Comparison of ENCODE assay signal across 12 cellular contexts in the genomic region with DNA sequence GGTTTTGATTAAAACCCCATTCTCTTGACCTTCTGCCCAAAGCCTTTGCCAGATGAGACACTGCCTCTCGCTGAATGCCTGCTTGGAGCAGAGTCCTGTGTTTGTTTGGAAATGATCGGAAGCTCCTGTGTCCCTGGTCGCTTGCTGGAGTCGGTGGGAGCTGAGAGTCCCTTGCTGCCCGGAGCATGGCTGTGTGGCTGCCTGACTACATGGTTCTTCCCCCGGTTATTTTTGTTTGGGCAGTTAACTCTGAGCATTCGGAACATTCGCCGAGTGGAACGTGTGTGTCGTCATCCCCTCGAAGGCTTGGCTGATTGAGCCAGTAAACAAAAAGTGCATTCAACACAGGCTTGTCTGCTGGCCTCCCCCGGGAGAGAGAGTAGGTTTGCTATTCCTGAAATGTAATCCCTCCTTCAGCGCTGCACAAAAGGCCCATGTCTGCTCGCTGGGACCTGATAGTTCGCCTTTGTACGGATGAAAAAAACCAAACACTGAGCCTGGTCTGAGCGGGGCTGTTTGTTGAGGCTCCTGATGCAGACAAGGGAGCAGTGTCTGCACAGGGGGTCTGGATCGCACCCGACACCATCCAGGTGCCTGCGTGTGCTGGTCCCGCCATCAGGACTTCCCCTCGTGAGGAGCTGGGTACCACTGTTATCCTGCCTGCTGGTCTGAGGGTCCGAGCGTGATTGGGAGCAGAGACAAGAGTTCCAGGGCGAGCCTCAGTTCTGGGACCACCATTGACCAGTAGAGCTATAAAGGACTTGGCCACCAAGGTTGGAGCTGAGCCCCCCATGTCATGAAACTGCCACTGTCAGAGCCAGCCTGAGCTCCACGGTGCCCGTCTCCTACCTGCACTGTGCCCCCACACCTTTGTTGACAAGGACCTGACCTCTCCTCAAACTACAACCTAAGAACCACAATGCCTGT.
A peak's percentile ranks its signal among the peaks of the same experiment; 100 is the strongest.
DNase-seq lines count a peak whose midpoint lies in the region; ATAC-seq, FAIRE-seq and TF ChIP-seq lines count a peak whose summit lies in the region.
"Had no signal": no experiment of that assay in that cellular context is flagged by ENCODE, and none has a peak within 500 bp of the region (broad histone marks: within the 10 kb centered on the region; RNA-seq: fewer than 3 reads in every experiment).

No MANE protein-coding gene starts in this region.

- no peak for TF ChIP-seq EP300 in H1 (IDR thresholded peaks at IDR 0.05; ENCODE audit: borderline replicate concordance in 1 of 2, low read depth in 2 of 2, low read length in 2 of 2)

- H2AFZ ChIP-seq in H1 (ENCODE audit: low read length) (no peak overlapping the region), mesenchymal stem cell (ENCODE audit: low read depth, low read length) (no peak overlapping the region)

- no peaks in the 10 kb centered on the region for H3K23me2 ChIP-seq in H1 (ENCODE audit: low read depth, low read length)

- CTCF ChIA-PET in H1 (lab: Charles Lee; ENCODE audit: partially characterized antibody): interaction anchor here (2.5 to 7.2 kb wide), 2 partner anchors 17 to 26 kb away, joined by 9 to 49 read pairs; no protein-coding TSS in a partner anchor

- H2BK12ac ChIP-seq in H1 (ENCODE audit: low read depth, low read length): 0 out of 2 replicates have a peak overlapping the region, but pooled peaks have one; percentile 60
- H2BK12ac ChIP-seq in mesenchymal stem cell (ENCODE audit: low read length in 2 of 2): no peak overlapping the region

- 0 out of 2 replicates have a peak overlapping the region, but pooled peaks have one; percentile 56 for H2AK5ac ChIP-seq in H1 (ENCODE audit: low read depth, low read length)
- H2AK5ac ChIP-seq in mesenchymal stem cell (ENCODE audit: low read length, severe bottlenecking): no peak overlapping the region

- H3K23ac ChIP-seq in H1 (ENCODE audit: insufficient read length) (peak overlapping the region; percentile 53), mesenchymal stem cell (ENCODE audit: low read length in 2 of 2) (no peak overlapping the region)

- H3K4me3 ChIP-seq in H1 (ENCODE audit: extremely low read depth in 1 of 4, insufficient read depth in 2 of 4, low read depth in 3 of 4, low read length in 4 of 4): no peak overlapping the region
- peak overlapping the region in 1 of 2 experiments; percentile 49 for H3K4me3 ChIP-seq in mesenchymal stem cell (ENCODE audit: insufficient read depth in 1 of 2, low read depth in 1 of 2, low read length in 2 of 2)
- no peak overlapping the region for H3K4me3 ChIP-seq in colonic mucosa

- no peak for TF ChIP-seq CTCF in H1 (IDR thresholded peaks at IDR 0.05; ENCODE audit: control extremely low read depth in 1 of 3, insufficient read depth in 1 of 3, low read depth in 1 of 3, low read length in 3 of 3)
- no peak for TF ChIP-seq CTCF in colonic mucosa (IDR thresholded peaks at IDR 0.05)

- no peak overlapping the region for H3K27ac ChIP-seq in H1 (ENCODE audit: low read depth, low read length)
- no peak overlapping the region for H3K27ac ChIP-seq in mesenchymal stem cell (ENCODE audit: low read length, poor library complexity, severe bottlenecking)
- peak overlapping the region; percentile 90 for H3K27ac ChIP-seq in substantia nigra (ENCODE audit: low read depth, low read length, poor library complexity, severe bottlenecking)
- H3K27ac ChIP-seq in colonic mucosa: no peak overlapping the region
- H3K27ac ChIP-seq: VCaP had no signal

- intact Hi-C loops in colonic mucosa (cut with DNase I): no loop called here

- no peak for TF ChIP-seq POLR2A in H1 (IDR thresholded peaks at IDR 0.05; ENCODE audit: control extremely low read depth in 1 of 2, low read depth in 2 of 2, low read length in 2 of 2)

- DNase-seq in NCI-H2171 (lab: John Stamatoyannopoulos, UW): peak; percentile 25
- DNase-seq in H1 (ENCODE audit: low read depth in 1 of 2, low spot score in 2 of 2): no peak
- peak; percentile 62 for DNase-seq in mesenchymal stem cell
- DNase-seq in substantia nigra (lab: John Stamatoyannopoulos, UW): peak in 46 of 49 donors; percentile 36 to 87 (median 65)
- DNase-seq in activated naive CD4-positive, alpha-beta T cell (lab: John Stamatoyannopoulos, UW): no peak
- DNase-seq in colonic mucosa: no peak
- DNase-seq in effector CD4-positive, alpha-beta T cell: no peak
- DNase-seq: amniotic stem cell; NK-92 treated with Interleukin-12 subunit alpha and Interleukin-12 subunit beta, amount 100 ng/mL, for 24 hours had no signal

- H2BK120ac ChIP-seq in H1 (replicated peaks; ENCODE audit: low read depth, low read length) (no peak overlapping the region), mesenchymal stem cell (ENCODE audit: low read depth, low read length) (no peak overlapping the region)

- H3K4ac ChIP-seq in H1 (replicated peaks; ENCODE audit: insufficient read length, low read depth, low read length) (no peak overlapping the region), mesenchymal stem cell (ENCODE audit: low read depth in 1 of 2, low read length in 2 of 2) (no peak overlapping the region)

- 92% methylated on average over 28 of the region's 28 CpGs; no CpG with 5 or more reads in 1 of the 2 experiments for WGBS in H1 (ENCODE audit: extremely low coverage in 1 of 2, insufficient coverage in 1 of 2, insufficient read length in 1 of 2, insufficient replicate concordance in 2 of 2, low coverage in 1 of 2, low lambda C conversion rate in 2 of 2, missing lambda C conversion rate in 1 of 2), 2 experiments
- WGBS in mesenchymal stem cell: 78% methylated on average over 28 of the region's 28 CpGs

- no peak overlapping the region for H3K56ac ChIP-seq in H1 (replicated peaks; ENCODE audit: insufficient read length, low read depth, low read length)

- H4K20me1 ChIP-seq in H1 (replicated peaks in 1 of 2; ENCODE audit: control insufficient read depth in 1 of 2, insufficient read depth in 2 of 2, low read length in 2 of 2): peaks cover 4 to 15% of the 10 kb centered on the region in 2 experiments

- no peak overlapping the region for H2BK15ac ChIP-seq in H1 (ENCODE audit: low read length)
- no peak overlapping the region for H2BK15ac ChIP-seq in mesenchymal stem cell (ENCODE audit: low read depth, poor library complexity, severe bottlenecking)

- H3K14ac ChIP-seq in H1 (ENCODE audit: insufficient read length) (no peak overlapping the region), mesenchymal stem cell (ENCODE audit: low read length in 2 of 2) (no peak overlapping the region)

- no peak overlapping the region for H2BK5ac ChIP-seq in H1 (ENCODE audit: low read depth, low read length)
- H2BK5ac ChIP-seq in mesenchymal stem cell (ENCODE audit: low read depth, low read length, poor library complexity, severe bottlenecking): no peak overlapping the region

- no peak for FAIRE-seq in H1 (lab: Jason Lieb, UNC)
- FAIRE-seq: keratinocyte had no signal

- H3K18ac ChIP-seq in H1 (ENCODE audit: extremely low read depth, low read length) (peak overlapping the region; percentile 20; the same call in 1 of the 2 replicates), mesenchymal stem cell (ENCODE audit: low read depth in 1 of 2, low read length in 2 of 2) (peak overlapping the region in 1 of 2 experiments; percentile 53)

- TF ChIP-seq RAD21 in H1 (IDR thresholded peaks at IDR 0.05 in 1 of 2, conservative IDR thresholded peaks at IDR 0.05 in 1 of 2; ENCODE audit: low read depth in 2 of 2, low read length in 2 of 2): no peak

- H4K8ac ChIP-seq in H1 (ENCODE audit: extremely low read depth, insufficient read depth, low read length): no peak overlapping the region; the same call in 1 of the 2 replicates
- no peak overlapping the region for H4K8ac ChIP-seq in mesenchymal stem cell (ENCODE audit: low read length)

- peaks cover 15% of the 10 kb centered on the region for H3K79me1 ChIP-seq in H1 (ENCODE audit: low read depth, low read length)
- peaks cover 46% of the 10 kb centered on the region for H3K79me1 ChIP-seq in mesenchymal stem cell (replicated peaks; ENCODE audit: low read length, poor library complexity, severe bottlenecking)

- peak overlapping the region in 1 of 2 experiments; percentile 8; a peak in 1 of 4 replicates for H3K4me2 ChIP-seq in H1 (ENCODE audit: insufficient read depth in 1 of 2, low read depth in 2 of 2, low read length in 2 of 2)
- H3K4me2 ChIP-seq in mesenchymal stem cell (ENCODE audit: low read length, poor library complexity, severe bottlenecking): no peak overlapping the region

- peaks cover 0 to 78% of the 10 kb centered on the region in 2 experiments for H3K79me2 ChIP-seq in H1 (ENCODE audit: control insufficient read depth in 1 of 2, insufficient read depth in 2 of 2, low read length in 2 of 2)

- H3K9ac ChIP-seq in H1 (replicated peaks in 1 of 4; ENCODE audit: extremely low read depth in 1 of 4, low read depth in 3 of 4, low read length in 3 of 4) (no peak overlapping the region; a peak in 1 of 7 replicates), mesenchymal stem cell (ENCODE audit: low read length) (peak overlapping the region; percentile 64), colonic mucosa (ENCODE audit: low read depth in 2 of 2, low read length in 2 of 2) (no peak overlapping the region)

- no peaks in the 10 kb centered on the region; a peak in 2 of 4 replicates for H3K9me3 ChIP-seq in H1 (ENCODE audit: insufficient read depth in 2 of 2, low read depth in 1 of 2, low read length in 1 of 2)
- no peaks in the 10 kb centered on the region for H3K9me3 ChIP-seq in mesenchymal stem cell (ENCODE audit: control insufficient read depth, low read length)
- H3K9me3 ChIP-seq in colonic mucosa: no peaks in the 10 kb centered on the region

- H4K91ac ChIP-seq in H1 (replicated peaks; ENCODE audit: insufficient read length, low read length) (peak overlapping the region; percentile 47), mesenchymal stem cell (ENCODE audit: low read length) (no peak overlapping the region)

- H3K36me3 ChIP-seq in H1 (ENCODE audit: control insufficient read depth in 2 of 4, insufficient read depth in 4 of 4, low read length in 3 of 4) (no peaks in the 10 kb centered on the region), mesenchymal stem cell (ENCODE audit: control insufficient read depth in 1 of 2, insufficient read depth in 2 of 2, low read depth in 1 of 2, low read length in 2 of 2) (peaks cover 0 to 3% of the 10 kb centered on the region in 2 experiments), colonic mucosa (no peaks in the 10 kb centered on the region)

- H3K27me3 ChIP-seq in H1 (replicated peaks in 1 of 4; ENCODE audit: control insufficient read depth in 3 of 4, extremely low read depth in 1 of 4, insufficient read depth in 3 of 4, low read length in 3 of 4) (no peaks in the 10 kb centered on the region), mesenchymal stem cell (ENCODE audit: control insufficient read depth in 1 of 2, insufficient read depth in 1 of 2, low read length in 2 of 2) (no peaks in the 10 kb centered on the region), colonic mucosa (no peaks in the 10 kb centered on the region)

- POLR2A ChIA-PET in H1 (lab: Charles Lee; ENCODE audit: partially characterized antibody): interaction anchor here (1.2 to 1.6 kb wide), 2 partner anchors 9 to 13 kb away, joined by 5 read pairs; no protein-coding TSS in a partner anchor

- peaks cover 2 to 30% (median 11%) of the 10 kb centered on the region in 4 experiments for H3K4me1 ChIP-seq in H1 (replicated peaks in 1 of 4; ENCODE audit: control insufficient read depth in 3 of 4, insufficient read depth in 4 of 4, low read length in 3 of 4)
- peaks cover 33% of the 10 kb centered on the region for H3K4me1 ChIP-seq in mesenchymal stem cell (ENCODE audit: control insufficient read depth, insufficient read depth, low read depth, low read length)
- H3K4me1 ChIP-seq in colonic mucosa: peaks cover 4% of the 10 kb centered on the region

- no peak overlapping the region for H2BK20ac ChIP-seq in H1 (ENCODE audit: low read length)

- H4K5ac ChIP-seq in H1 (ENCODE audit: insufficient read length, low read depth, low read length): no peak overlapping the region

- ATAC-seq in GM18909 (IDR thresholded peaks at IDR 0.05; ENCODE audit: poor library complexity, unreplicated experiment): no peak

Comparison
In these comparisons a context has a peak if more than half of its experiments do, and no peak if none do; other contexts are left out.
1. DNase-seq: peak in NCI-H2171 (single experiment), mesenchymal stem cell (single experiment) and substantia nigra (46 of 49); none in H1 (0 of 2), activated naive CD4-positive, alpha-beta T cell (0 of 4), colonic mucosa (single experiment) and effector CD4-positive, alpha-beta T cell (single experiment).